In the genomic region with DNA sequence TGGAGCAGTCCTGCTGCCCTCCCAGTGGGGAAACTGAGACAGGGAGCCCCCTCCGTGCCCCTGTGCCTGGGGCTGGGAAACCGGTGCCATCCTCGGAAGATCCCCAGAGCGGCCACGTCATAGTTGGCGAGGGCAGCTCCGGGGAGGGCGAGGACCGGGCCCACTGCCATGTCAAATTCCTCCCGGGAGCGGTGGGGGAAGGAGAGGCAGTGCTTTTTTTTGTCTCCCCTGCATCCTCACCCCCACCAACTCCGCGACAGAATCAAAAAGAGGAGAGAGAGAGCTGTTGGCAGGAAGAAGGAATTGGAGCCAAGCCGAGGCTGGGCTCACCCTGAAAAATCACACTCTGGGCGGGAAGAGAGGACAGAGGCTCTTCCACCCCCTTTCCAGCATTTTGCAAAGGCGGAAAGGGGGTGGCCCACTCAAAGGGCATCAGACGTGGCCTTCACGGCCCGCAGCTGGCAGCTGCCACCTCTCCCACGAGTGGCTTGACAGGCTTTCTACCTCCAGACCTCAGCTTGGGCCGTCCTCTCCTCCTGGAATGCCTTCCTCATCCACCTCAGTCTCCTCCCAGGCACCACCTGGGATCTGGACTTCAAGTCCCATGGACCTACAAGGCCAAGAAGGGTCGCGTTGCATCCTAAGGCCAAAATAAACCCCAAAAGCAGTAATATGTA, we compare ENCODE assay signal across 9 cellular contexts. TPM values are rescaled to one million over a fixed set of nuclear protein-coding genes. Genes with fewer than 3 reads are reported as not detected.
A peak's percentile ranks its signal among the peaks of the same experiment; 100 is the strongest.
DNase-seq lines count a peak whose midpoint lies in the region; ATAC-seq, FAIRE-seq and TF ChIP-seq lines count a peak whose summit lies in the region.
"Had no signal": no experiment of that assay in that cellular context is flagged by ENCODE, and none has a peak within 500 bp of the region (broad histone marks: within the 10 kb centered on the region; RNA-seq: fewer than 3 reads in every experiment).

No MANE protein-coding gene starts in this region.

- H3K4me3 ChIP-seq in epithelial cell of proximal tubule (ENCODE audit: low read depth, low read length): peak overlapping the region; percentile 23
- no peak overlapping the region for H3K4me3 ChIP-seq in mucosa of descending colon

- H3K9me3 ChIP-seq in mucosa of descending colon: no peaks in the 10 kb centered on the region

- H3K36me3 ChIP-seq in mucosa of descending colon (ENCODE audit: low read depth): no peaks in the 10 kb centered on the region

- DNase-seq in DMS53 (lab: John Stamatoyannopoulos, UW) (peak; percentile 62), DMS53 treated with DMSO at 0.1 percent for 48 hours (lab: John Stamatoyannopoulos, UW; ENCODE audit: unreplicated experiment) (no peak), epithelial cell of proximal tubule (ENCODE audit: low read depth) (no peak), mucosa of descending colon (peak in 2 of 3 donors; percentile 47 to 72), urothelium cell line (ENCODE audit: low spot score) (peak; percentile 55), NCI-H1417 treated with DMSO at 0.1 percent for 48 hours (lab: John Stamatoyannopoulos, UW) (no peak), NCI-H1930 (lab: John Stamatoyannopoulos, UW) (no peak)
- DNase-seq: 8988T had no signal

- FAIRE-seq in urothelium cell line (lab: Jason Lieb, UNC): no peak

- TF ChIP-seq CTCF in epithelial cell of proximal tubule (conservative IDR thresholded peaks at IDR 0.05; ENCODE audit: low read depth, low read length) (no peak), mucosa of descending colon (IDR thresholded peaks at IDR 0.05) (no peak)

- peaks cover 21% of the 10 kb centered on the region for H3K4me1 ChIP-seq in mucosa of descending colon (ENCODE audit: low read depth)

- ATAC-seq in mucosa of descending colon (peak; percentile 46), HG03025 (IDR thresholded peaks at IDR 0.05; ENCODE audit: low FRiP score, unreplicated experiment) (no peak)

- intact Hi-C loops in mucosa of descending colon (cut with DNase I, micrococcal nuclease): no loop called here

RNA-seq across cellular contexts. Expression of a gene that starts 19.6 kb away (rescaled TPM):
- total RNA-seq in epithelial cell of proximal tubule (16.8 and 31.2 TPM in 2 replicates), mucosa of descending colon (100 to 1,000 TPM in 1 of 3 donors, 10 to 100 TPM in 2; 38.4 to 210 (median 79.3) TPM)

Comparison
In these comparisons a context has a peak if more than half of its experiments do, and no peak if none do; other contexts are left out.
1. DNase-seq: peak in DMS53 (single experiment), mucosa of descending colon (2 of 3) and urothelium cell line (single experiment); none in DMS53 treated with DMSO at 0.1 percent for 48 hours (single experiment), epithelial cell of proximal tubule (single experiment), NCI-H1417 treated with DMSO at 0.1 percent for 48 hours (single experiment) and NCI-H1930 (0 of 2).